ENCODE assay signal across 8 cellular contexts in the genomic region with DNA sequence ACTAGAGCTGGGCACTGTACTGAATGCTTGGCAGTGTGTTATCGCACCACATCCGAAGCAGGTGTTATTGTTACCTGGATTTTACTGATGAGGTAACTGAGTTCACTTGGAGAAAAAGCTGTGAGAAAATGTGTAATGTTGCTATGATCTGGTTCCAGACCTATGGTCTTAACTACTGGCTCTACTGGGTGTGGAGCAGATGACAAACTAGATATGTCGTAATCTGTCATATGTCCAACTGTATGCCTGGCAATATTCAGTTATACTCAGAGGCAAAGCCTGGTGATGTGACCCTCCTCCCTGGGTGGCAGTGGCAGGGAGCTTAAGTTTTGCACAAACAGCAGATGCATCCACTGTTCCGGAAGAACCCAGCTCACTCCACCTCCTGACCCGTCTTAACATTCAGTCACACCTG. TPM values are rescaled to one million over a fixed set of nuclear protein-coding genes. Genes with fewer than 3 reads are reported as not detected.
DNase-seq lines count a peak whose midpoint lies in the region; ATAC-seq, FAIRE-seq and TF ChIP-seq lines count a peak whose summit lies in the region.

No MANE protein-coding gene starts in this region.

- in situ Hi-C loops in G401 (cut with HindIII; ENCODE audit: low sequenced_read_pairs), result no loop called here

- H3K27ac ChIP-seq in effector memory CD4-positive, alpha-beta T cell (ENCODE audit: insufficient read depth, low read length, poor library complexity, severe bottlenecking), result peak overlapping the region; percentile 53
- H3K27ac ChIP-seq in pancreas, result peak overlapping the region; percentile 71 to 89 (median 78)

- H3K4me3 ChIP-seq in effector memory CD4-positive, alpha-beta T cell (ENCODE audit: insufficient read depth, low read depth, low read length, poor library complexity, severe bottlenecking), result peak overlapping the region; percentile 5
- H3K4me3 ChIP-seq in pancreas, result no peak overlapping the region

- no peak for FAIRE-seq in pancreas (lab: Jason Lieb, UNC)

- DNase-seq in activated CD4-positive, alpha-beta T cell treated with anti-CD3 and anti-CD28 coated beads for 48 hours, result peak; percentile 51
- no peak for DNase-seq in activated CD4-positive, alpha-beta T cell treated with anti-CD3 and anti-CD28 coated beads for 1 hour
- peak; percentile 45 for DNase-seq in SKM-1 (lab: John Stamatoyannopoulos, UW; ENCODE audit: unreplicated experiment)
- DNase-seq in effector memory CD4-positive, alpha-beta T cell, result peak; percentile 12 to 26 (median 15)
- peak in 4 of 6 donors; percentile 31 to 51 (median 46) for DNase-seq in pancreas
- DNase-seq in G401 (ENCODE audit: low spot score), result no peak
- DNase-seq in SHP77 treated with DMSO at 0.1 percent for 48 hours (lab: John Stamatoyannopoulos, UW), result no peak
- DNase-seq in COR-L47 (lab: John Stamatoyannopoulos, UW), result no peak

- H3K4me1 ChIP-seq in effector memory CD4-positive, alpha-beta T cell (ENCODE audit: control insufficient read depth, insufficient read depth, low read length, poor library complexity, severe bottlenecking), result peaks cover 34% of the 10 kb centered on the region
- H3K4me1 ChIP-seq in pancreas, result peaks cover 10 to 40% (median 27%) of the 10 kb centered on the region in 3 donors

- ATAC-seq in pancreas, result peak; percentile 25 to 58 (median 50)

- 24 to 32% methylated on average over 5 of the region's 5 CpGs for WGBS in pancreas, 2 donors

- no peaks in the 10 kb centered on the region for H3K27me3 ChIP-seq in effector memory CD4-positive, alpha-beta T cell (replicated peaks; ENCODE audit: control insufficient read depth, insufficient read depth, low read length, poor library complexity, severe bottlenecking)
- H3K27me3 ChIP-seq in pancreas, result no peaks in the 10 kb centered on the region

- intact Hi-C loops in pancreas (cut with DNase I), result no loop called here

- no peaks in the 10 kb centered on the region for H3K36me3 ChIP-seq in effector memory CD4-positive, alpha-beta T cell (ENCODE audit: control insufficient read depth, insufficient read depth, low read length)
- no peaks in the 10 kb centered on the region for H3K36me3 ChIP-seq in pancreas

- no peaks in the 10 kb centered on the region for H3K9me3 ChIP-seq in effector memory CD4-positive, alpha-beta T cell (ENCODE audit: control insufficient read depth, low read length)
- no peaks in the 10 kb centered on the region for H3K9me3 ChIP-seq in pancreas

- no peak for TF ChIP-seq CTCF in pancreas (IDR thresholded peaks at IDR 0.05)

RNA-seq across cellular contexts. Expression of a gene that starts 23.5 kb away (rescaled TPM):
- 10 to 100 TPM in 3 of 6 donors, 1 to 10 TPM in 3; 1.9 to 87.6 (median 9.7) TPM for total RNA-seq in pancreas
- 10 to 100 TPM; 10.9 to 30.1 TPM for polyA plus RNA-seq in pancreas
- 464 and 607 TPM in 2 replicates for total RNA-seq in G401 (2014; rRNA removed; shearing (Covaris generic))

RNA-seq across cellular contexts. Expression of a gene that starts 40.5 kb away (rescaled TPM):
- not detected for total RNA-seq in pancreas
- polyA plus RNA-seq in pancreas, result under 1 TPM; 0.11 to 0.54 TPM
- not detected in 2 replicates for total RNA-seq in G401 (2014; rRNA removed; shearing (Covaris generic))

Comparison
In these comparisons a context has a peak if more than half of its experiments do, and no peak if none do; other contexts are left out.
1. DNase-seq: peak in activated CD4-positive, alpha-beta T cell treated with anti-CD3 and anti-CD28 coated beads for 48 hours (single experiment), SKM-1 (single experiment), effector memory CD4-positive, alpha-beta T cell (3 of 3) and pancreas (4 of 6); none in activated CD4-positive, alpha-beta T cell treated with anti-CD3 and anti-CD28 coated beads for 1 hour (single experiment), G401 (single experiment), SHP77 treated with DMSO at 0.1 percent for 48 hours (single experiment) and COR-L47 (single experiment).